1 cellular context compared by ENCODE assay signal in the genomic region with DNA sequence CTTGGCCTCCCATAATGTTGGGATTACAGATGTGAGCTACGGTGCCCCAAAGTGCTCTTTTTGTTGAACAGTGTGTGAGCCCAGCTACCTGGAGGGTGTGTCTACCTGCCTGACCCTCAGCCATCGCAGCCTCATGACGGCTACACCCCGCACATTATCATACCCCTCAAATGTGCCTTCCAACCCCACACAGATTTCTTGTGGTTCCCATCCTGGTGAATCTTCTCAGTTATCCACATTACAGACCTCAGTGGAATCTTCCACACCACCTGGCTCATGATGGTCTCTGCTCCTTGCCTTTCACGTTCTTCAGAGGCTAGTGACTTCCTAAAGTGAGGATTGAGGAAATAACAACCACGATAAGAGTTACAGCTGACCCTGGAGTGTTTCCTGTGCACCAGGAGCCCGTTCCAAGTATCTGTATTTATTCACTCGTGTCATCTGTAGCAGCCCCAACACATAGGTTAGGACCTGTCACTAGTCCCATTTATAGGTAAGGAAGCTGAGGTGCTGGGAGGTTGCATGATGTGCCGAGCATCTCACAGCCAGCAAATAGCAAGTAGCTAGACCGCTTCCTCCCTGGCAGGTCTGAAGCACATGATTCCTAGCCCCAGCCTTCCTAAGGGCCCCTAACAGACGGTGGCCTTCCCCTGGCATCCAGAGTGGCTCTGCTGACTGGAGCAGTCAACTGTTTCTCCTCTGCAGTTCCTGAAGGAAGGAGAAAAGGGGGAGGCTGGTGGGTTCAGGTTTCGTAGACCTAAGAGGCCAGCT.
TF ChIP-seq lines count a peak whose summit lies in the region.

No MANE protein-coding gene starts in this region.

TF ChIP-seq in GM23338, 12 proteins besides CTCF, POLR2A, EP300 and RAD21 (continued from another document):
- TF ChIP-seq, protein P1, sequence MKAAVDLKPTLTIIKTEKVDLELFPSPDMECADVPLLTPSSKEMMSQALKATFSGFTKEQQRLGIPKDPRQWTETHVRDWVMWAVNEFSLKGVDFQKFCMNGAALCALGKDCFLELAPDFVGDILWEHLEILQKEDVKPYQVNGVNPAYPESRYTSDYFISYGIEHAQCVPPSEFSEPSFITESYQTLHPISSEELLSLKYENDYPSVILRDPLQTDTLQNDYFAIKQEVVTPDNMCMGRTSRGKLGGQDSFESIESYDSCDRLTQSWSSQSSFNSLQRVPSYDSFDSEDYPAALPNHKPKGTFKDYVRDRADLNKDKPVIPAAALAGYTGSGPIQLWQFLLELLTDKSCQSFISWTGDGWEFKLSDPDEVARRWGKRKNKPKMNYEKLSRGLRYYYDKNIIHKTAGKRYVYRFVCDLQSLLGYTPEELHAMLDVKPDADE (IDR thresholded peaks at IDR 0.05), result no peak
- TF ChIP-seq STAT1 (IDR thresholded peaks at IDR 0.05; ENCODE audit: unreplicated experiment) (no peak), NANOG (IDR thresholded peaks at IDR 0.05; ENCODE audit: borderline replicate concordance) (no peak), POLR2AphosphoS5 (IDR thresholded peaks at IDR 0.05; ENCODE audit: low read depth) (no peak), JUNB (IDR thresholded peaks at IDR 0.05; ENCODE audit: unreplicated experiment) (no peak), EZH2phosphoT487 (IDR thresholded peaks at IDR 0.05; ENCODE audit: unreplicated experiment) (no peak), EZH2 (IDR thresholded peaks at IDR 0.05; ENCODE audit: low read depth, unreplicated experiment) (no peak), CREB1 (CRISPR knock-in tag; IDR thresholded peaks at IDR 0.05; ENCODE audit: low read depth) (no peak)
- TF ChIP-seq, protein P2, sequence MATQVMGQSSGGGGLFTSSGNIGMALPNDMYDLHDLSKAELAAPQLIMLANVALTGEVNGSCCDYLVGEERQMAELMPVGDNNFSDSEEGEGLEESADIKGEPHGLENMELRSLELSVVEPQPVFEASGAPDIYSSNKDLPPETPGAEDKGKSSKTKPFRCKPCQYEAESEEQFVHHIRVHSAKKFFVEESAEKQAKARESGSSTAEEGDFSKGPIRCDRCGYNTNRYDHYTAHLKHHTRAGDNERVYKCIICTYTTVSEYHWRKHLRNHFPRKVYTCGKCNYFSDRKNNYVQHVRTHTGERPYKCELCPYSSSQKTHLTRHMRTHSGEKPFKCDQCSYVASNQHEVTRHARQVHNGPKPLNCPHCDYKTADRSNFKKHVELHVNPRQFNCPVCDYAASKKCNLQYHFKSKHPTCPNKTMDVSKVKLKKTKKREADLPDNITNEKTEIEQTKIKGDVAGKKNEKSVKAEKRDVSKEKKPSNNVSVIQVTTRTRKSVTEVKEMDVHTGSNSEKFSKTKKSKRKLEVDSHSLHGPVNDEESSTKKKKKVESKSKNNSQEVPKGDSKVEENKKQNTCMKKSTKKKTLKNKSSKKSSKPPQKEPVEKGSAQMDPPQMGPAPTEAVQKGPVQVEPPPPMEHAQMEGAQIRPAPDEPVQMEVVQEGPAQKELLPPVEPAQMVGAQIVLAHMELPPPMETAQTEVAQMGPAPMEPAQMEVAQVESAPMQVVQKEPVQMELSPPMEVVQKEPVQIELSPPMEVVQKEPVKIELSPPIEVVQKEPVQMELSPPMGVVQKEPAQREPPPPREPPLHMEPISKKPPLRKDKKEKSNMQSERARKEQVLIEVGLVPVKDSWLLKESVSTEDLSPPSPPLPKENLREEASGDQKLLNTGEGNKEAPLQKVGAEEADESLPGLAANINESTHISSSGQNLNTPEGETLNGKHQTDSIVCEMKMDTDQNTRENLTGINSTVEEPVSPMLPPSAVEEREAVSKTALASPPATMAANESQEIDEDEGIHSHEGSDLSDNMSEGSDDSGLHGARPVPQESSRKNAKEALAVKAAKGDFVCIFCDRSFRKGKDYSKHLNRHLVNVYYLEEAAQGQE (IDR thresholded peaks at IDR 0.05; ENCODE audit: unreplicated experiment), result no peak
- TF ChIP-seq, protein P3, sequence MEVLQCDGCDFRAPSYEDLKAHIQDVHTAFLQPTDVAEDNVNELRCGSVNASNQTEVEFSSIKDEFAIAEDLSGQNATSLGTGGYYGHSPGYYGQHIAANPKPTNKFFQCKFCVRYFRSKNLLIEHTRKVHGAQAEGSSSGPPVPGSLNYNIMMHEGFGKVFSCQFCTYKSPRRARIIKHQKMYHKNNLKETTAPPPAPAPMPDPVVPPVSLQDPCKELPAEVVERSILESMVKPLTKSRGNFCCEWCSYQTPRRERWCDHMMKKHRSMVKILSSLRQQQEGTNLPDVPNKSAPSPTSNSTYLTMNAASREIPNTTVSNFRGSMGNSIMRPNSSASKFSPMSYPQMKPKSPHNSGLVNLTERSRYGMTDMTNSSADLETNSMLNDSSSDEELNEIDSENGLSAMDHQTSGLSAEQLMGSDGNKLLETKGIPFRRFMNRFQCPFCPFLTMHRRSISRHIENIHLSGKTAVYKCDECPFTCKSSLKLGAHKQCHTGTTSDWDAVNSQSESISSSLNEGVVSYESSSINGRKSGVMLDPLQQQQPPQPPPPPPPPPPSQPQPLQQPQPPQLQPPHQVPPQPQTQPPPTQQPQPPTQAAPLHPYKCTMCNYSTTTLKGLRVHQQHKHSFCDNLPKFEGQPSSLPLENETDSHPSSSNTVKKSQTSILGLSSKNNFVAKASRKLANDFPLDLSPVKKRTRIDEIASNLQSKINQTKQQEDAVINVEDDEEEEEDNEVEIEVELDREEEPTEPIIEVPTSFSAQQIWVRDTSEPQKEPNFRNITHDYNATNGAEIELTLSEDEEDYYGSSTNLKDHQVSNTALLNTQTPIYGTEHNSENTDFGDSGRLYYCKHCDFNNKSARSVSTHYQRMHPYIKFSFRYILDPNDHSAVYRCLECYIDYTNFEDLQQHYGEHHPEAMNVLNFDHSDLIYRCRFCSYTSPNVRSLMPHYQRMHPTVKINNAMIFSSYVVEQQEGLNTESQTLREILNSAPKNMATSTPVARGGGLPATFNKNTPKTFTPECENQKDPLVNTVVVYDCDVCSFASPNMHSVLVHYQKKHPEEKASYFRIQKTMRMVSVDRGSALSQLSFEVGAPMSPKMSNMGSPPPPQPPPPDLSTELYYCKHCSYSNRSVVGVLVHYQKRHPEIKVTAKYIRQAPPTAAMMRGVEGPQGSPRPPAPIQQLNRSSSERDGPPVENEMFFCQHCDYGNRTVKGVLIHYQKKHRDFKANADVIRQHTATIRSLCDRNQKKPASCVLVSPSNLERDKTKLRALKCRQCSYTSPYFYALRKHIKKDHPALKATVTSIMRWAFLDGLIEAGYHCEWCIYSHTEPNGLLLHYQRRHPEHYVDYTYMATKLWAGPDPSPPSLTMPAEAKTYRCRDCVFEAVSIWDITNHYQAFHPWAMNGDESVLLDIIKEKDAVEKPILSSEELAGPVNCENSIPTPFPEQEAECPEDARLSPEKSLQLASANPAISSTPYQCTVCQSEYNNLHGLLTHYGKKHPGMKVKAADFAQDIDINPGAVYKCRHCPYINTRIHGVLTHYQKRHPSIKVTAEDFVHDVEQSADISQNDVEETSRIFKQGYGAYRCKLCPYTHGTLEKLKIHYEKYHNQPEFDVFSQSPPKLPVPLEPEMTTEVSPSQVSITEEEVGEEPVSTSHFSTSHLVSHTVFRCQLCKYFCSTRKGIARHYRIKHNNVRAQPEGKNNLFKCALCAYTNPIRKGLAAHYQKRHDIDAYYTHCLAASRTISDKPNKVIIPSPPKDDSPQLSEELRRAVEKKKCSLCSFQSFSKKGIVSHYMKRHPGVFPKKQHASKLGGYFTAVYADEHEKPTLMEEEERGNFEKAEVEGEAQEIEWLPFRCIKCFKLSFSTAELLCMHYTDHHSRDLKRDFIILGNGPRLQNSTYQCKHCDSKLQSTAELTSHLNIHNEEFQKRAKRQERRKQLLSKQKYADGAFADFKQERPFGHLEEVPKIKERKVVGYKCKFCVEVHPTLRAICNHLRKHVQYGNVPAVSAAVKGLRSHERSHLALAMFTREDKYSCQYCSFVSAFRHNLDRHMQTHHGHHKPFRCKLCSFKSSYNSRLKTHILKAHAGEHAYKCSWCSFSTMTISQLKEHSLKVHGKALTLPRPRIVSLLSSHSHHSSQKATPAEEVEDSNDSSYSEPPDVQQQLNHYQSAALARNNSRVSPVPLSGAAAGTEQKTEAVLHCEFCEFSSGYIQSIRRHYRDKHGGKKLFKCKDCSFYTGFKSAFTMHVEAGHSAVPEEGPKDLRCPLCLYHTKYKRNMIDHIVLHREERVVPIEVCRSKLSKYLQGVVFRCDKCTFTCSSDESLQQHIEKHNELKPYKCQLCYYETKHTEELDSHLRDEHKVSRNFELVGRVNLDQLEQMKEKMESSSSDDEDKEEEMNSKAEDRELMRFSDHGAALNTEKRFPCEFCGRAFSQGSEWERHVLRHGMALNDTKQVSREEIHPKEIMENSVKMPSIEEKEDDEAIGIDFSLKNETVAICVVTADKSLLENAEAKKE (CRISPR knock-in tag; IDR thresholded peaks at IDR 0.05), result no peak
TF ChIP-seq in GM23338: peak in this region for 0.
